In genomic region chr4:121740796-121741409, GRCh38 we compare ENCODE assay signal across 2 cellular contexts.
TF ChIP-seq lines count a peak whose summit lies in the region.

No MANE protein-coding gene starts in this region.

TF ChIP-seq in HCT116, 20 proteins besides CTCF, POLR2A, EP300 and RAD21:
- no peak for TF ChIP-seq FOSL1 (IDR thresholded peaks at IDR 0.05; ENCODE audit: low read depth)
- no peak for TF ChIP-seq EZH2 (IDR thresholded peaks at IDR 0.05)
- no peak for TF ChIP-seq ZFX (IDR thresholded peaks at IDR 0.05)

TF ChIP-seq in GM12878, 131 proteins besides CTCF, POLR2A, EP300 and RAD21:
- TF ChIP-seq ZNF622 (IDR thresholded peaks at IDR 0.05) (no peak), CHD4 (IDR thresholded peaks at IDR 0.05) (no peak), RUNX3 (IDR thresholded peaks at IDR 0.05; ENCODE audit: low read length) (no peak), POU2F2 (IDR thresholded peaks at IDR 0.05; ENCODE audit: borderline replicate concordance, low read depth, low read length) (no peak), SMAD1 (IDR thresholded peaks at IDR 0.05; ENCODE audit: low read depth, partially characterized antibody) (no peak), BACH1 (IDR thresholded peaks at IDR 0.05; ENCODE audit: borderline replicate concordance) (no peak), TARDBP (IDR thresholded peaks at IDR 0.05; ENCODE audit: borderline replicate concordance) (no peak), IKZF2 (IDR thresholded peaks at IDR 0.05) (no peak), SMAD5 (IDR thresholded peaks at IDR 0.05; ENCODE audit: low read depth) (no peak), NR2F1 (conservative IDR thresholded peaks at IDR 0.05) (no peak), SIN3A (IDR thresholded peaks at IDR 0.05; ENCODE audit: low read depth, low read length) (no peak), LARP7 (IDR thresholded peaks at IDR 0.05) (no peak), NFXL1 (IDR thresholded peaks at IDR 0.05; ENCODE audit: borderline replicate concordance) (no peak), CEBPB (IDR thresholded peaks at IDR 0.05; ENCODE audit: borderline replicate concordance in 1 of 2, low read depth in 2 of 2, low read length in 2 of 2) (no peak), NRF1 (conservative IDR thresholded peaks at IDR 0.05; ENCODE audit: low read depth, low read length) (no peak), SIX5 (IDR thresholded peaks at IDR 0.05; ENCODE audit: low read depth, low read length, severe bottlenecking) (no peak), MTA3 (IDR thresholded peaks at IDR 0.05; ENCODE audit: borderline replicate concordance, low read length) (no peak), SP1 (IDR thresholded peaks at IDR 0.05; ENCODE audit: low read depth, low read length) (no peak), MYB (IDR thresholded peaks at IDR 0.05; ENCODE audit: borderline replicate concordance, low read depth, low read length) (no peak)
- TF ChIP-seq, protein P1, sequence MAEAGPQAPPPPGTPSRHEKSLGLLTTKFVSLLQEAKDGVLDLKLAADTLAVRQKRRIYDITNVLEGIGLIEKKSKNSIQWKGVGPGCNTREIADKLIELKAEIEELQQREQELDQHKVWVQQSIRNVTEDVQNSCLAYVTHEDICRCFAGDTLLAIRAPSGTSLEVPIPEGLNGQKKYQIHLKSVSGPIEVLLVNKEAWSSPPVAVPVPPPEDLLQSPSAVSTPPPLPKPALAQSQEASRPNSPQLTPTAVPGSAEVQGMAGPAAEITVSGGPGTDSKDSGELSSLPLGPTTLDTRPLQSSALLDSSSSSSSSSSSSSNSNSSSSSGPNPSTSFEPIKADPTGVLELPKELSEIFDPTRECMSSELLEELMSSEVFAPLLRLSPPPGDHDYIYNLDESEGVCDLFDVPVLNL (IDR thresholded peaks at IDR 0.05; ENCODE audit: low read depth, low read length), result no peak
TF ChIP-seq in GM12878: peak in this region for 0.
